Comparison of ENCODE assay signal across 17 cellular contexts in genomic region chr4:103718993-103719319, GRCh38. TPM values are rescaled to one million over a fixed set of nuclear protein-coding genes. Genes with fewer than 3 reads are reported as not detected.
A peak's percentile ranks its signal among the peaks of the same experiment; 100 is the strongest.
DNase-seq lines count a peak whose midpoint lies in the region; ATAC-seq, FAIRE-seq and TF ChIP-seq lines count a peak whose summit lies in the region.
"Had no signal": no experiment of that assay in that cellular context is flagged by ENCODE, and none has a peak within 500 bp of the region (broad histone marks: within the 10 kb centered on the region; RNA-seq: fewer than 3 reads in every experiment).

No MANE protein-coding gene starts in this region.

- CTCF ChIA-PET in MCF 10A (lab: Yijun Ruan, JAX) (no interaction called here), H1 (lab: Charles Lee; ENCODE audit: partially characterized antibody) (interaction anchor here (1.0 to 1.2 kb wide), 2 partner anchors 13 to 14 kb away, joined by 3 read pairs; no protein-coding TSS in a partner anchor)

- H3K14ac ChIP-seq in H1 (ENCODE audit: insufficient read length), result no peak overlapping the region

- no peaks in the 10 kb centered on the region for H4K20me1 ChIP-seq in H1 (replicated peaks in 1 of 2; ENCODE audit: control insufficient read depth in 1 of 2, insufficient read depth in 2 of 2, low read length in 2 of 2)

- H4K5ac ChIP-seq in H1 (ENCODE audit: insufficient read length, low read depth, low read length) (no peak overlapping the region), mesendoderm (ENCODE audit: low read length) (no peak overlapping the region)

- BruUV-seq in MCF 10A (replicated peaks; lab: Mats Ljungman, UMichigan), result no TSS peak

- no peak overlapping the region for H3K56ac ChIP-seq in H1 (replicated peaks; ENCODE audit: insufficient read length, low read depth, low read length)
- H3K56ac ChIP-seq in mesendoderm (ENCODE audit: low read length), result peak overlapping the region; percentile 86

- H2BK20ac ChIP-seq in H1 (ENCODE audit: low read length), result no peak overlapping the region

- H3K36me3 Mint-ChIP-seq in MCF 10A (ENCODE audit: insufficient read depth, unreplicated experiment), result no peaks in the 10 kb centered on the region

- in situ Hi-C loops in gastrocnemius medialis (cut with MboI; ENCODE audit: low sequenced_read_pairs in 4 of 4), result no loop called here

- H3K27ac ChIP-seq in breast epithelium (no peak overlapping the region), H1 (ENCODE audit: low read depth, low read length) (no peak overlapping the region), mesendoderm (ENCODE audit: low read depth, low read length) (no peak overlapping the region), urinary bladder (ENCODE audit: low read depth) (no peak overlapping the region), gastrocnemius medialis (no peak overlapping the region)
- H3K27ac ChIP-seq: body of pancreas, thoracic aorta had no signal

- no peak for ATAC-seq in gastrocnemius medialis
- ATAC-seq: activated T-cell treated with anti-CD3 and anti-CD28 coated beads, Interleukin-2, amount 50 U/mL, for 4 hours; body of pancreas; esophagus mucosa had no signal

- no peaks in the 10 kb centered on the region for H3K9me3 ChIP-seq in breast epithelium
- H3K9me3 ChIP-seq in H1 (ENCODE audit: insufficient read depth in 2 of 2, low read depth in 1 of 2, low read length in 1 of 2), result peaks cover 0 to 12% of the 10 kb centered on the region in 2 experiments; a peak in 1 of 4 replicates
- H3K9me3 ChIP-seq in gastrocnemius medialis, result no peaks in the 10 kb centered on the region
- H3K9me3 ChIP-seq: body of pancreas, thoracic aorta had no signal

- FAIRE-seq in H1 (lab: Jason Lieb, UNC), result no peak

- H3K4me1 Mint-ChIP-seq in MCF 10A (ENCODE audit: insufficient read depth, unreplicated experiment), result peaks cover 5% of the 10 kb centered on the region

- TF ChIP-seq POLR2A in breast epithelium (IDR thresholded peaks at IDR 0.05) (no peak), H1 (IDR thresholded peaks at IDR 0.05; ENCODE audit: control extremely low read depth in 1 of 2, low read depth in 2 of 2, low read length in 2 of 2) (no peak), gastrocnemius medialis (IDR thresholded peaks at IDR 0.05) (no peak)

- H2AK5ac ChIP-seq in H1 (ENCODE audit: low read depth, low read length) (no peak overlapping the region), mesendoderm (ENCODE audit: low read length) (no peak overlapping the region)

- WGBS in H1 (ENCODE audit: extremely low coverage in 1 of 2, insufficient coverage in 1 of 2, insufficient read length in 1 of 2, insufficient replicate concordance in 2 of 2, low coverage in 1 of 2, low lambda C conversion rate in 2 of 2, missing lambda C conversion rate in 1 of 2), 2 experiments, result 87% methylated on average over 15 of the region's 15 CpGs; no CpG with 5 or more reads in 1 of the 2 experiments
- WGBS in mesendoderm (ENCODE audit: extremely low coverage, insufficient coverage, low lambda C conversion rate), result no CpG with 5 or more reads among the region's 15 CpGs
- WGBS in urinary bladder, result 9% methylated on average over 15 of the region's 15 CpGs

- intact Hi-C loops in breast epithelium (cut with DNase I; ENCODE audit: low total_unique reads), result no loop called here
- intact Hi-C loops in MCF 10A (cut with micrococcal nuclease), result no loop called here
- intact Hi-C loops in gastrocnemius medialis (cut with DNase I; ENCODE audit: low total_unique reads), result no loop called here

- H3K18ac ChIP-seq in H1 (ENCODE audit: extremely low read depth, low read length) (no peak overlapping the region), mesendoderm (ENCODE audit: low read length) (no peak overlapping the region)

- H4K8ac ChIP-seq in H1 (ENCODE audit: extremely low read depth, insufficient read depth, low read length) (peak overlapping the region; percentile 84; the same call in 1 of the 2 replicates), mesendoderm (ENCODE audit: low read depth, low read length) (no peak overlapping the region)

- no peak overlapping the region for H2AFZ ChIP-seq in H1 (ENCODE audit: low read length)

- H3K27me3 ChIP-seq in breast epithelium, result peaks cover 0 to 10% of the 10 kb centered on the region in 2 donors
- no peaks in the 10 kb centered on the region for H3K27me3 ChIP-seq in H1 (replicated peaks in 1 of 4; ENCODE audit: control insufficient read depth in 3 of 4, extremely low read depth in 1 of 4, insufficient read depth in 3 of 4, low read length in 3 of 4)
- no peaks in the 10 kb centered on the region for H3K27me3 ChIP-seq in mesendoderm (ENCODE audit: insufficient read depth, low read length, poor library complexity)
- H3K27me3 ChIP-seq in gastrocnemius medialis, result peaks cover 0 to 8% (median 5%) of the 10 kb centered on the region in 3 donors
- H3K27me3 ChIP-seq: body of pancreas had no signal

- no peaks in the 10 kb centered on the region for H3K9me3 Mint-ChIP-seq in MCF 10A (ENCODE audit: unreplicated experiment)
- H3K9me3 Mint-ChIP-seq: activated T-cell treated with anti-CD3 and anti-CD28 coated beads, Interleukin-2, amount 50 U/mL, for 4 hours had no signal

- DNase-seq in breast epithelium (ENCODE audit: low spot score in 2 of 2), result no peak
- DNase-seq in MCF 10A (ENCODE audit: unreplicated experiment), result no peak
- no peak for DNase-seq in H1 (ENCODE audit: low read depth in 1 of 2, low spot score in 2 of 2)
- DNase-seq in mesendoderm, result peak; percentile 82
- DNase-seq in NCI-H774 (lab: John Stamatoyannopoulos, UW), result no peak
- DNase-seq in gastrocnemius medialis, result no peak
- no peak for DNase-seq in NCI-H146 (lab: John Stamatoyannopoulos, UW)
- DNase-seq: ACHN; activated CD4-positive, CD25-positive, alpha-beta regulatory T cell; activated T-cell treated with anti-CD3 and anti-CD28 coated beads, Interleukin-2, amount 50 U/mL, for 4 hours; DMS79 treated with DMSO at 0.1 percent for 48 hours; left ventricle myocardium superior; NK-92 treated with Interleukin-12 subunit alpha and Interleukin-12 subunit beta, amount 100 ng/mL, for 24 hours had no signal

- H3K4ac ChIP-seq in H1 (replicated peaks; ENCODE audit: insufficient read length, low read depth, low read length), result no peak overlapping the region
- no peak overlapping the region for H3K4ac ChIP-seq in mesendoderm (ENCODE audit: low read depth, low read length)

- TF ChIP-seq EP300 in H1 (IDR thresholded peaks at IDR 0.05; ENCODE audit: borderline replicate concordance in 1 of 2, low read depth in 2 of 2, low read length in 2 of 2), result no peak

- H3K27me3 Mint-ChIP-seq in MCF 10A (ENCODE audit: insufficient read depth, unreplicated experiment), result no peaks in the 10 kb centered on the region

- H3K4me3 ChIP-seq in breast epithelium (peak overlapping the region in 2 of 3 donors; percentile 28 to 40), H1 (ENCODE audit: extremely low read depth in 1 of 4, insufficient read depth in 2 of 4, low read depth in 3 of 4, low read length in 4 of 4) (peak overlapping the region; percentile 29 to 83 (median 42); a peak in 7 of 8 replicates), mesendoderm (ENCODE audit: low read length) (peak overlapping the region; percentile 61), urinary bladder (ENCODE audit: low read depth, low read length) (peak overlapping the region; percentile 47), gastrocnemius medialis (peak overlapping the region in 2 of 4 donors; percentile 27 to 32)
- H3K4me3 ChIP-seq: body of pancreas had no signal

- no peak overlapping the region for H3K4me3 Mint-ChIP-seq in MCF 10A (ENCODE audit: unreplicated experiment)
- H3K4me3 Mint-ChIP-seq: activated T-cell treated with anti-CD3 and anti-CD28 coated beads, Interleukin-2, amount 50 U/mL, for 4 hours had no signal

- H2BK5ac ChIP-seq in H1 (ENCODE audit: low read depth, low read length) (no peak overlapping the region), mesendoderm (ENCODE audit: low read length) (no peak overlapping the region)

- TF ChIP-seq CTCF in breast epithelium (IDR thresholded peaks at IDR 0.05), result no peak
- no peak for TF ChIP-seq CTCF in MCF 10A (IDR thresholded peaks at IDR 0.05; ENCODE audit: unreplicated experiment)
- peak in 1 of 3 experiments; percentile 5; a peak in 1 of 4 replicates for TF ChIP-seq CTCF in H1 (IDR thresholded peaks at IDR 0.05; ENCODE audit: control extremely low read depth in 1 of 3, insufficient read depth in 1 of 3, low read depth in 1 of 3, low read length in 3 of 3)
- TF ChIP-seq CTCF in gastrocnemius medialis (IDR thresholded peaks at IDR 0.05 in 4 of 5, conservative IDR thresholded peaks at IDR 0.05 in 1 of 5), result no peak

- peak; percentile 5 to 20; a peak in 3 of 4 replicates for TF ChIP-seq RAD21 in H1 (IDR thresholded peaks at IDR 0.05 in 1 of 2, conservative IDR thresholded peaks at IDR 0.05 in 1 of 2; ENCODE audit: low read depth in 2 of 2, low read length in 2 of 2)

- H3K4me1 ChIP-seq in breast epithelium (no peaks in the 10 kb centered on the region), H1 (replicated peaks in 1 of 4; ENCODE audit: control insufficient read depth in 3 of 4, insufficient read depth in 4 of 4, low read length in 3 of 4) (no peaks in the 10 kb centered on the region; a peak in 2 of 7 replicates), mesendoderm (ENCODE audit: control insufficient read depth, low read depth, low read length) (no peaks in the 10 kb centered on the region), urinary bladder (ENCODE audit: insufficient read depth) (no peaks in the 10 kb centered on the region), gastrocnemius medialis (peaks cover 0 to 5% of the 10 kb centered on the region in 2 donors)

- no peak overlapping the region for H4K91ac ChIP-seq in H1 (replicated peaks; ENCODE audit: insufficient read length, low read length)

- no peaks in the 10 kb centered on the region for H3K79me2 ChIP-seq in H1 (ENCODE audit: control insufficient read depth in 1 of 2, insufficient read depth in 2 of 2, low read length in 2 of 2)
- H3K79me2 ChIP-seq in mesendoderm (ENCODE audit: control insufficient read depth, insufficient read depth, low read length), result no peaks in the 10 kb centered on the region

- H3K9ac ChIP-seq in H1 (replicated peaks in 1 of 4; ENCODE audit: extremely low read depth in 1 of 4, low read depth in 3 of 4, low read length in 3 of 4) (no peak overlapping the region; a peak in 1 of 7 replicates), mesendoderm (ENCODE audit: low read length) (peak overlapping the region; percentile 69)

- no peaks in the 10 kb centered on the region for H3K79me1 ChIP-seq in H1 (ENCODE audit: low read depth, low read length)
- H3K79me1 ChIP-seq in mesendoderm (ENCODE audit: low read length), result no peaks in the 10 kb centered on the region

- no peaks in the 10 kb centered on the region for H3K36me3 ChIP-seq in breast epithelium
- no peaks in the 10 kb centered on the region for H3K36me3 ChIP-seq in H1 (ENCODE audit: control insufficient read depth in 2 of 4, insufficient read depth in 4 of 4, low read length in 3 of 4)
- H3K36me3 ChIP-seq in mesendoderm (ENCODE audit: control insufficient read depth, insufficient read depth, low read length), result no peaks in the 10 kb centered on the region
- no peaks in the 10 kb centered on the region for H3K36me3 ChIP-seq in urinary bladder (ENCODE audit: insufficient read depth)
- no peaks in the 10 kb centered on the region for H3K36me3 ChIP-seq in gastrocnemius medialis
- H3K36me3 ChIP-seq: thoracic aorta had no signal

- H2BK120ac ChIP-seq in H1 (replicated peaks; ENCODE audit: low read depth, low read length) (no peak overlapping the region), mesendoderm (ENCODE audit: low read depth, low read length) (no peak overlapping the region)

- H3K4me2 ChIP-seq in H1 (ENCODE audit: insufficient read depth in 1 of 2, low read depth in 2 of 2, low read length in 2 of 2) (peak overlapping the region; percentile 63 to 97), mesendoderm (ENCODE audit: low read length) (peak overlapping the region; percentile 79)

- H3K27ac Mint-ChIP-seq in MCF 10A (ENCODE audit: low read depth, unreplicated experiment), result no peak overlapping the region

- peak overlapping the region; percentile 99 for H2BK12ac ChIP-seq in H1 (ENCODE audit: low read depth, low read length)

- H3K23me2 ChIP-seq in H1 (ENCODE audit: low read depth, low read length), result peaks cover 9% of the 10 kb centered on the region; the same call in 1 of the 2 replicates

- POLR2A ChIA-PET in MCF 10A (lab: Yijun Ruan, JAX) (interaction anchor here (0.7 kb wide), 1 partner anchor 177 kb away, joined by 3 read pairs; no protein-coding TSS in a partner anchor), H1 (lab: Charles Lee; ENCODE audit: partially characterized antibody) (interaction anchor here (1.6 kb wide), 1 partner anchor 25 kb away, joined by 3 read pairs; no protein-coding TSS in a partner anchor)

- no peak overlapping the region for H3K23ac ChIP-seq in H1 (ENCODE audit: insufficient read length)
- no peak overlapping the region for H3K23ac ChIP-seq in mesendoderm (ENCODE audit: low read length)

- H2BK15ac ChIP-seq in H1 (ENCODE audit: low read length) (peak overlapping the region; percentile 81; the same call in 1 of the 2 replicates), mesendoderm (replicated peaks; ENCODE audit: low read depth) (no peak overlapping the region)

RNA-seq across cellular contexts. Expression of gene TACR3, which starts 0.8 kb away (rescaled TPM):
- not detected for total RNA-seq in breast epithelium
- not detected in 2 replicates for total RNA-seq in MCF 10A (2022)
- total RNA-seq in H1 (2021; fragmentation: NEBNext Ultra II Directional; extraction: Animal tissue kit (Norgen Biotek cat#: 25700)), result 2.3 and 3.0 TPM in 2 replicates
- polyA plus RNA-seq in H1 (2011; rRNA removed), result 0.22 and 0.30 TPM in 2 replicates
- 0.14 TPM for polyA plus RNA-seq in H1 (2011; cell fraction: cytosol; rRNA removed)
- polyA plus RNA-seq in H1 (2011; cell fraction: nucleus; rRNA removed), result 0.41 TPM
- 0.14 to 0.27 TPM (median 0.26 TPM) in 4 replicates for polyA plus RNA-seq in H1 (2012, experiment 1 of 2)
- polyA plus RNA-seq in H1 (2012, experiment 2 of 2), result not detected
- polyA plus RNA-seq in H1 (2013, experiment 1 of 2), result 3.1 TPM
- polyA plus RNA-seq in H1 (2013, experiment 2 of 2), result 2.7 TPM
- polyA minus RNA-seq in H1 (2011; rRNA and poly(A)+ RNA removed), result 0.63 and 1.4 TPM in 2 replicates
- polyA minus RNA-seq in H1 (2011; cell fraction: cytosol; rRNA and poly(A)+ RNA removed), result not detected
- 1.6 TPM for polyA minus RNA-seq in H1 (2011; cell fraction: nucleus; rRNA and poly(A)+ RNA removed)
- 2.4 TPM for polyA plus RNA-seq in mesendoderm (2013, experiment 1 of 2)
- 2.4 TPM for polyA plus RNA-seq in mesendoderm (2013, experiment 2 of 2)
- total RNA-seq in urinary bladder, result 7.3 TPM
- polyA plus RNA-seq in urinary bladder, result 4.5 TPM
- under 1 TPM in 1 of 4 donors, not detected in 3; 0.10 TPM for total RNA-seq in gastrocnemius medialis
- total RNA-seq: activated T-cell treated with anti-CD3 and anti-CD28 coated beads, Interleukin-2, amount 50 U/mL, for 4 hours; body of pancreas; esophagus mucosa; left ventricle myocardium superior; thoracic aorta had no signal
